In the genomic region with DNA sequence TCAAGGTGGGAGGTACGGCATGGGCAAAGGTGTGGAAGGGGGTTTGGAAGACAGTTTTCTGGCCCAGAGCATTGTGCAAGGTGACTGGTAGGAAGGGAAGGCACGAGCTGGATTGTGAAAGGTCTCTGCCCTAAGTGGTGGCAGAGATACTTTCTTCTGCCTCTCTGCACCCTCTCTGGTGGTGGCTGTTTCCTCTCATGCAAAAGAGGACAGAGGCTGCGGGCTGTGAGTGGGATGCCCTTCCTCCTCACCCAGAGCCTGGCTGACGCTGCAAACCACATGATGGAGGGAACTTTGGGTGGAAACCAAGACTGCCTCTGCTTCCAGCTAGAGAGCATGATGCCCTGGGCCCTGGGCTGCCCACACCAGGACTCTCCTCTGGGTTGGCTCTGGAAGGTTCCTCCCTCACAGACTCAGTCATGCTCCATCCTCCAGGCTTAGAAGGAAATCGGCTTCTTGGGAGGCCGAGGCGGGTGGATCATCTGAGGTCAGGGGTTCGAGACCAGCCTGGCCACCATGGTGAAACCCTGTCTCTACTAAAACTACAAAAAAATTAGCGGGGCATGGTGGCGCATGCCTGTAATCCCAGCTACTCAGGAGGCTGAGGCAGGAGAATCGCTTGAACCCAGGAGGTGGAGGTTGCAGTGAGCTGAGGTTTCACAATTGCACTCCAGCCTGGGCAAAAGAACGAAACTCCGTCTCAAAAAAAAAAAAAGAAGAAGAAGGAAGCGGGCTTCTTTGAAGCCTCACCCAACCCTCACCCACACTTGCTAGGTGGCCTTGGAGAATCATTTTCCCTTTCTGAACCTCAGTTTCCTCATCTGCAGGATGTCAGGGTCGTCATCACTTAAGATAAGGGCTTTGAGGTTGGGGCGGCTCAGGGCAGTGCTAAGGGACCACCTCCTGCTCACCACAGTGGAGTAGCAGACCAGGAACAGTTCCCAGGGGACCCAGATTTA, we compare ENCODE assay signal across 10 cellular contexts. TPM values are rescaled to one million over a fixed set of nuclear protein-coding genes. Genes with fewer than 3 reads are reported as not detected.
DNase-seq lines count a peak whose midpoint lies in the region; ATAC-seq and TF ChIP-seq lines count a peak whose summit lies in the region.
"Had no signal": no experiment of that assay in that cellular context is flagged by ENCODE, and none has a peak within 500 bp of the region (broad histone marks: within the 10 kb centered on the region; RNA-seq: fewer than 3 reads in every experiment).

No MANE protein-coding gene starts in this region.

- DNase-seq in GM13977 (ENCODE audit: low spot score), result peak; percentile 51
- peak; percentile 85 for DNase-seq in T-helper 2 cell treated with Interferon-gamma antibody and Interleukin-4, amounts not matched to agents 5 μg/mL and 100 μg/mL, for 36 hours (ENCODE audit: low spot score)
- peak; percentile 60 to 67 (median 66) for DNase-seq in effector memory CD4-positive, alpha-beta T cell
- DNase-seq in stimulated activated CD4-positive, alpha-beta T cell treated with anti-CD3 and anti-CD28 coated beads, Interleukin-2, amount 100 ng/mL, for 4 hours (ENCODE audit: low read depth), result peak; percentile 61
- no peak for DNase-seq in NCI-H526 (lab: John Stamatoyannopoulos, UW)
- no peak for DNase-seq in endothelial cell (ENCODE audit: low spot score)
- DNase-seq in OCI-M2 (lab: John Stamatoyannopoulos, UW; ENCODE audit: unreplicated experiment), result no peak

- H3K9me3 ChIP-seq in effector memory CD4-positive, alpha-beta T cell (ENCODE audit: control insufficient read depth, low read length), result no peaks in the 10 kb centered on the region
- H3K9me3 ChIP-seq: body of pancreas had no signal

- H3K36me3 ChIP-seq in effector memory CD4-positive, alpha-beta T cell (ENCODE audit: control insufficient read depth, insufficient read depth, low read length), result peaks cover 22% of the 10 kb centered on the region

- ATAC-seq in HG02973 (IDR thresholded peaks at IDR 0.05; ENCODE audit: unreplicated experiment), result peak; percentile 61
- ATAC-seq: body of pancreas had no signal

- H3K9me3 Mint-ChIP-seq in T-helper 2 cell treated with Interferon-gamma antibody and Interleukin-4, amounts not matched to agents 5 μg/mL and 100 μg/mL, for 36 hours, result no peaks in the 10 kb centered on the region
- H3K9me3 Mint-ChIP-seq in endothelial cell (ENCODE audit: unreplicated experiment), result no peaks in the 10 kb centered on the region

- H3K4me1 ChIP-seq in effector memory CD4-positive, alpha-beta T cell (ENCODE audit: control insufficient read depth, insufficient read depth, low read length, poor library complexity, severe bottlenecking), result peaks cover 65% of the 10 kb centered on the region
- H3K4me1 ChIP-seq: body of pancreas had no signal

- H3K27ac ChIP-seq in effector memory CD4-positive, alpha-beta T cell (ENCODE audit: insufficient read depth, low read length, poor library complexity, severe bottlenecking), result peak overlapping the region; percentile 68

- peaks cover 71% of the 10 kb centered on the region for H3K4me1 Mint-ChIP-seq in T-helper 2 cell treated with Interferon-gamma antibody and Interleukin-4, amounts not matched to agents 5 μg/mL and 100 μg/mL, for 36 hours (ENCODE audit: low read depth)
- H3K4me1 Mint-ChIP-seq in endothelial cell (ENCODE audit: unreplicated experiment), result peaks cover 8% of the 10 kb centered on the region

- peak overlapping the region; percentile 86 for H3K27ac Mint-ChIP-seq in T-helper 2 cell treated with Interferon-gamma antibody and Interleukin-4, amounts not matched to agents 5 μg/mL and 100 μg/mL, for 36 hours
- no peak overlapping the region for H3K27ac Mint-ChIP-seq in endothelial cell (ENCODE audit: unreplicated experiment)

- H3K27me3 ChIP-seq in effector memory CD4-positive, alpha-beta T cell (replicated peaks; ENCODE audit: control insufficient read depth, insufficient read depth, low read length, poor library complexity, severe bottlenecking), result no peaks in the 10 kb centered on the region
- H3K27me3 ChIP-seq: body of pancreas had no signal

- H3K4me3 Mint-ChIP-seq in T-helper 2 cell treated with Interferon-gamma antibody and Interleukin-4, amounts not matched to agents 5 μg/mL and 100 μg/mL, for 36 hours, result peak overlapping the region; percentile 76
- no peak overlapping the region for H3K4me3 Mint-ChIP-seq in endothelial cell (ENCODE audit: unreplicated experiment)

- peak overlapping the region; percentile 20 for H3K4me3 ChIP-seq in effector memory CD4-positive, alpha-beta T cell (ENCODE audit: insufficient read depth, low read depth, low read length, poor library complexity, severe bottlenecking)
- H3K4me3 ChIP-seq: body of pancreas had no signal

- H3K36me3 Mint-ChIP-seq in T-helper 2 cell treated with Interferon-gamma antibody and Interleukin-4, amounts not matched to agents 5 μg/mL and 100 μg/mL, for 36 hours (ENCODE audit: low read depth), result peaks cover 61% of the 10 kb centered on the region
- no peaks in the 10 kb centered on the region for H3K36me3 Mint-ChIP-seq in endothelial cell (ENCODE audit: low read depth, unreplicated experiment)

- H3K27me3 Mint-ChIP-seq in T-helper 2 cell treated with Interferon-gamma antibody and Interleukin-4, amounts not matched to agents 5 μg/mL and 100 μg/mL, for 36 hours (ENCODE audit: low read depth), result no peaks in the 10 kb centered on the region
- no peaks in the 10 kb centered on the region for H3K27me3 Mint-ChIP-seq in endothelial cell (ENCODE audit: unreplicated experiment)

- in situ Hi-C loops in GM13977 (cut with MboI; ENCODE audit: low pct_unique_long_range_greater_than_20kb, low sequenced_read_pairs, unreplicated experiment), result no loop called here

- TF ChIP-seq CTCF in GM13977 (IDR thresholded peaks at IDR 0.05; ENCODE audit: extremely low read depth, insufficient read depth, missing control alignments), result no peak
- no peak for TF ChIP-seq CTCF in endothelial cell (IDR thresholded peaks at IDR 0.05; ENCODE audit: unreplicated experiment)

RNA-seq across cellular contexts. Expression of gene PSTPIP1, which starts 8.3 kb away (rescaled TPM):
- total RNA-seq in endothelial cell (ENCODE audit: unreplicated experiment), result not detected
- total RNA-seq: renal cortical epithelial cell had no signal

Comparison
In these comparisons a context has a peak if more than half of its experiments do, and no peak if none do; other contexts are left out.
1. DNase-seq: peak in GM13977 (single experiment), T-helper 2 cell treated with Interferon-gamma antibody and Interleukin-4, amounts not matched to agents 5 μg/mL and 100 μg/mL, for 36 hours (single experiment), effector memory CD4-positive, alpha-beta T cell (3 of 3) and stimulated activated CD4-positive, alpha-beta T cell treated with anti-CD3 and anti-CD28 coated beads, Interleukin-2, amount 100 ng/mL, for 4 hours (single experiment); none in NCI-H526 (0 of 2), endothelial cell (single experiment) and OCI-M2 (single experiment).